Comparison of ENCODE assay signal across 8 cellular contexts in the genomic region with DNA sequence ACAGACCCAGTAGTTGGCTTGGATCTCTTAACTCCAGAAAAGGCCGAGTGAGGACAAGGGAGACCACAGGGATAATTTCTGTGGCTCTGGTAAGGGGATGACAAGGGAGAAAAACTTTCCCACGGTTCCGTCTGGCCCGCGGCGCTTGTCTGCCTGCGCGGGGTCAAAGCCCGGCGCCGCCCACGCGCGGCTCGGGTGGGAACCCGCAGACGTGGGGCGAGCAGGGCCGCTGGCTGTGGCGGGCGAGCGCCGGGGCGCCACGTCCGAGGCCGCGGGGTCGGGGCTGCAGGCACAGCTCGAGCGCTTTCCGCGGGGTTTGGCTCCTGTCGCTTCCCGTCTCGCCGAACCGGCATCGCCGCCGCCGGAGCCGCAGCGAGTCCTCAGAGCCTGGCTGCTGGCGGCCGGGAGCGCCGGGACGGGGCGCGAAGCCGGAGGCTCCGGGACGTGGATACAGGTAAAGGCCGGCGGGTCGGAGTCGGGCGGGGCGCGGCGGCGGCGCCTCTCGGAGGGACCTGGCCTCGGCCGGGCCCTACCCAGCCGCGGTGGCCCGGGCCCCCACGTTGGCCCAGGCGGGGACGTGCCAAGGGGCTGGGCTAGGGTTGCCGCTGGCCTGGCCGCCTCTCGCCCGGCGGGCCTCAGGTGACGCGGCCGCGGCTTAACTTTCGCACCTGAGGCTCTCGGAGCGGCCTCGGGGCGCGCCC. TPM values are rescaled to one million over a fixed set of nuclear protein-coding genes. Genes with fewer than 3 reads are reported as not detected.
DNase-seq lines count a peak whose midpoint lies in the region; ATAC-seq and TF ChIP-seq lines count a peak whose summit lies in the region.

Gene RNF180 (plus strand): TSS at position 344 of the 701 bp plus-strand sequence. CDS start 34,965 bp downstream, outside the sequence.

- peaks cover 2% of the 10 kb centered on the region for H3K4me1 Mint-ChIP-seq in activated naive CD8-positive, alpha-beta T cell treated with anti-CD3 and anti-CD28 coated beads, Interleukin-2, amount 10 ng/mL, durations not matched to agents 7 days and 5 days
- peaks cover 7% of the 10 kb centered on the region for H3K4me1 Mint-ChIP-seq in osteocyte (ENCODE audit: unreplicated experiment)

- intact Hi-C loops in heart left ventricle (cut with DNase I), result no loop called here

- H3K4me1 ChIP-seq in heart left ventricle, result peaks cover 0 to 45% (median 14%) of the 10 kb centered on the region in 12 donors

- no peak within 1 kb of the TSS for H3K27ac Mint-ChIP-seq in activated naive CD8-positive, alpha-beta T cell treated with anti-CD3 and anti-CD28 coated beads, Interleukin-2, amount 10 ng/mL, durations not matched to agents 7 days and 5 days
- H3K27ac Mint-ChIP-seq in osteocyte (ENCODE audit: unreplicated experiment), result no peak within 1 kb of the TSS

- no peaks in the 10 kb centered on the region for H3K36me3 Mint-ChIP-seq in activated naive CD8-positive, alpha-beta T cell treated with anti-CD3 and anti-CD28 coated beads, Interleukin-2, amount 10 ng/mL, durations not matched to agents 7 days and 5 days
- no peaks in the 10 kb centered on the region for H3K36me3 Mint-ChIP-seq in osteocyte (ENCODE audit: unreplicated experiment)

- no peak for TF ChIP-seq CTCF in heart left ventricle (IDR thresholded peaks at IDR 0.05)
- no peak for TF ChIP-seq CTCF in osteocyte (IDR thresholded peaks at IDR 0.05)

- 0 to 1% (median 1%) methylated on average over 27 to 88 of the region's 88 CpGs for WGBS in heart left ventricle, 4 donors

- H3K9me3 ChIP-seq in heart left ventricle, result no peaks in the 10 kb centered on the region

- peak within 1 kb of the TSS; percentile 37 for H3K4me3 Mint-ChIP-seq in activated naive CD8-positive, alpha-beta T cell treated with anti-CD3 and anti-CD28 coated beads, Interleukin-2, amount 10 ng/mL, durations not matched to agents 7 days and 5 days
- H3K4me3 Mint-ChIP-seq in osteocyte (ENCODE audit: unreplicated experiment), result peak within 1 kb of the TSS; percentile 79

- ATAC-seq in HG02981 (IDR thresholded peaks at IDR 0.05; ENCODE audit: unreplicated experiment) (peak; percentile 36), heart left ventricle (peak; percentile 56 to 94 (median 88)), HG03521 (IDR thresholded peaks at IDR 0.05; ENCODE audit: unreplicated experiment) (no peak)
- ATAC-seq in activated naive CD8-positive, alpha-beta T cell treated with anti-CD3 and anti-CD28 coated beads, Interleukin-2, amount 10 ng/mL, durations not matched to agents 7 days and 5 days (ENCODE audit: low read depth), result peak; percentile 22

- peak within 1 kb of the TSS; percentile 75 to 94 (median 84) for H3K27ac ChIP-seq in heart left ventricle

- peaks cover 0 to 19% (median 0%) of the 10 kb centered on the region in 9 donors for H3K27me3 ChIP-seq in heart left ventricle

- DNase-seq in ELF-1 (ENCODE audit: low read depth, low spot score), result peak; percentile 53
- DNase-seq in activated naive CD8-positive, alpha-beta T cell treated with anti-CD3 and anti-CD28 coated beads, Interleukin-2, amount 10 ng/mL, durations not matched to agents 7 days and 5 days, result peak; percentile 32
- DNase-seq in heart left ventricle, result peak; percentile 70 to 75 (median 72)
- peak; percentile 86 for DNase-seq in osteocyte (ENCODE audit: extremely low spot score, unreplicated experiment)
- no peak for DNase-seq in T1000 (lab: John Stamatoyannopoulos, UW)
- no peak for DNase-seq in effector CD8-positive, alpha-beta T cell (lab: John Stamatoyannopoulos, UW)

- no peaks in the 10 kb centered on the region for H3K36me3 ChIP-seq in heart left ventricle

- no peaks in the 10 kb centered on the region for H3K9me3 Mint-ChIP-seq in activated naive CD8-positive, alpha-beta T cell treated with anti-CD3 and anti-CD28 coated beads, Interleukin-2, amount 10 ng/mL, durations not matched to agents 7 days and 5 days
- no peaks in the 10 kb centered on the region for H3K9me3 Mint-ChIP-seq in osteocyte (ENCODE audit: unreplicated experiment)

- peak in 1 of 2 donors; percentile 20 for TF ChIP-seq POLR2A in heart left ventricle (IDR thresholded peaks at IDR 0.05)

- H3K27me3 Mint-ChIP-seq in activated naive CD8-positive, alpha-beta T cell treated with anti-CD3 and anti-CD28 coated beads, Interleukin-2, amount 10 ng/mL, durations not matched to agents 7 days and 5 days, result peaks cover 31% of the 10 kb centered on the region
- H3K27me3 Mint-ChIP-seq in osteocyte (ENCODE audit: unreplicated experiment), result peaks cover 58% of the 10 kb centered on the region

- POLR2A ChIA-PET in activated naive CD8-positive, alpha-beta T cell treated with anti-CD3 and anti-CD28 coated beads, Interleukin-2, amount 10 ng/mL, durations not matched to agents 7 days and 5 days (lab: Charles Lee), result no interaction called here

- peak within 1 kb of the TSS; percentile 60 to 92 (median 83) for H3K4me3 ChIP-seq in heart left ventricle

RNA-seq across cellular contexts. Expression of gene RNF180, which starts in this region (rescaled TPM):
- total RNA-seq in activated naive CD8-positive, alpha-beta T cell treated with anti-CD3 and anti-CD28 coated beads, Interleukin-2, amount 10 ng/mL, durations not matched to agents 7 days and 5 days, result not detected
- total RNA-seq in heart left ventricle, result 10 to 100 TPM; 10.5 to 20.4 (median 13.1) TPM
- 1 to 10 TPM; 2.1 to 2.6 TPM for polyA plus RNA-seq in heart left ventricle
- total RNA-seq in osteocyte, result 3.5 and 5.3 TPM in 2 replicates

Comparison
In these comparisons a context has a peak if more than half of its experiments do, and no peak if none do; other contexts are left out.
1. Peak in DNase-seq and ATAC-seq in activated naive CD8-positive, alpha-beta T cell treated with anti-CD3 and anti-CD28 coated beads, Interleukin-2, amount 10 ng/mL, durations not matched to agents 7 days and 5 days; RNA of the gene not detected or under 1 TPM.
2. DNase-seq: peak in ELF-1 (single experiment), heart left ventricle (5 of 5) and osteocyte (single experiment); none in T1000 (single experiment) and effector CD8-positive, alpha-beta T cell (single experiment).